Comparison of ENCODE assay signal across 20 cellular contexts in genomic region chr15:50544368-50544767, GRCh38. TPM values are rescaled to one million over a fixed set of nuclear protein-coding genes. Genes with fewer than 3 reads are reported as not detected.
"Had no signal": no experiment of that assay in that cellular context is flagged by ENCODE, and none has a peak within 500 bp of the region (broad histone marks: within the 10 kb centered on the region; RNA-seq: fewer than 3 reads in every experiment).

No MANE protein-coding gene starts in this region.

- ATAC-seq: effector memory CD8-positive, alpha-beta T cell; naive thymus-derived CD4-positive, alpha-beta T cell; pancreas; sciatic nerve; stimulated activated effector memory CD8-positive, alpha-beta T cell treated with anti-CD3 and anti-CD28 coated beads, Interleukin-12 subunit alpha, Interleukin-12 subunit beta, amount 100 ng/mL, for 72 hours had no signal

- FAIRE-seq: pancreas had no signal

- H3K27me3 ChIP-seq: pancreas, upper lobe of left lung had no signal

- H3K27ac ChIP-seq: left ventricle myocardium inferior, pancreas, SK-N-MC, stomach, upper lobe of left lung had no signal

- H3K4me3 ChIP-seq: left ventricle myocardium inferior, pancreas, SK-N-MC, smooth muscle cell, stomach, upper lobe of left lung had no signal

- H3K4me2 ChIP-seq: smooth muscle cell had no signal

- H3K4me1 ChIP-seq: left ventricle myocardium inferior, pancreas, stomach, upper lobe of left lung had no signal

- H3K9me3 ChIP-seq: left ventricle myocardium inferior, pancreas, stomach, upper lobe of left lung had no signal

- H3K36me3 ChIP-seq: left ventricle myocardium inferior, pancreas, stomach, upper lobe of left lung had no signal

- DNase-seq: activated CD4-positive, alpha-beta T cell treated with anti-CD3 and anti-CD28 coated beads for 1 hour; activated CD4-positive, alpha-beta T cell treated with anti-CD3 and anti-CD28 coated beads, Interleukin-2, amount 50 U/mL, for 4 hours; activated gamma-delta T cell; dermis blood vessel endothelial cell; effector memory CD8-positive, alpha-beta T cell; foreskin fibroblast; hippocampal formation; left ventricle myocardium inferior; naive thymus-derived CD4-positive, alpha-beta T cell; pancreas; stimulated activated CD4-positive, alpha-beta T cell treated with anti-CD3 and anti-CD28 coated beads, Interleukin-4, amount 100 ng/mL, for 1 hour; stomach; upper lobe of left lung had no signal

RNA-seq across cellular contexts. Expression of gene USP50, which starts 2.1 kb away (rescaled TPM):
- total RNA-seq: dermis blood vessel endothelial cell, glomerular endothelial cell, kidney epithelial cell, left ventricle myocardium inferior, smooth muscle cell had no signal
- polyA plus RNA-seq: adipose tissue; naive thymus-derived CD4-positive, alpha-beta T cell; pancreas; smooth muscle cell; stomach had no signal
